In the genomic region with DNA sequence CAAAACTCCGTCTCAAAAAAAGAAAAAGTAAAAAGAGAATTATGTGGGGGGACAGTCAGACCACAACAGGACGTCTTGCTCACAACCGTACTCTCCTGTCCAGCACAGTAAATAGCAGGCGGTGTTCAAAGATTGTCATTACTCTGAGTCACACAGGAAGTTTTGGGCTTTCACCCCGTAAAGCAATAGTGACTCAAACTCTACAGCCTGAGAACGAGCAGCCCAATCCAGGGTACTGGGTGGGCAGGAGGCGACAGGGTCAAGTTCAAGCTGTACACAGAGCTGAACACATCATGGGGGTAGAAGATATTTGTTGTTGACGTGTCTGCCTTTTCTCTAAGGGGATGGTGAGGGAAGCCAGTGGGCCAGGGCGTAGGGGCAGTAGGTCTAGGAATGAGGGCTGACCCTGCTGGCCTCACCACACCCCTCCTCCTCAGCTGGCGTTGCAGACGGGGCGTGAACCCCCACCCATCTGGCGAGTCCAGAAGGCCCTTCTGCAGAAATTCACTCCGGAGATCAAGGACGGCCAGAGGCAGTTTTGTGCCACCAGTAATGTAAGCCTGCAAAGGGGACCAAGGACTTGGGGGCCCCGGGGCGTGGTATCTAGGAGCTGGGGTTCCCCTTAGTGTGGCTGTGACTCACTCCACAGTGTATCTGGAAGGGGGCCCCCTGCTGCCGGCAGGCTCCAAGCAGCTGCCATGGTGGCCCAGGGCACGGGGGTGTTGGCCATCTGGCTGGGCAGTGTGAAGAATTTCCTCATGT, we compare ENCODE assay signal across 12 cellular contexts. TPM values are rescaled to one million over a fixed set of nuclear protein-coding genes. Genes with fewer than 3 reads are reported as not detected.
DNase-seq lines count a peak whose midpoint lies in the region; ATAC-seq and TF ChIP-seq lines count a peak whose summit lies in the region.
"Had no signal": no experiment of that assay in that cellular context is flagged by ENCODE, and none has a peak within 500 bp of the region (broad histone marks: within the 10 kb centered on the region; RNA-seq: fewer than 3 reads in every experiment).

No MANE protein-coding gene starts in this region.

- peaks cover 52% of the 10 kb centered on the region for H3K36me3 Mint-ChIP-seq in activated CD4-positive, alpha-beta T cell treated with anti-CD3 and anti-CD28 coated beads, Interleukin-2, amount 10 ng/mL, durations not matched to agents 24 days and 14 days (ENCODE audit: low read depth)

- H3K9me3 Mint-ChIP-seq in activated CD4-positive, alpha-beta T cell treated with anti-CD3 and anti-CD28 coated beads, Interleukin-2, amount 10 ng/mL, durations not matched to agents 24 days and 14 days, result no peaks in the 10 kb centered on the region
- H3K9me3 Mint-ChIP-seq: nephron had no signal

- peaks cover 9% of the 10 kb centered on the region for H3K4me1 Mint-ChIP-seq in activated CD4-positive, alpha-beta T cell treated with anti-CD3 and anti-CD28 coated beads, Interleukin-2, amount 10 ng/mL, durations not matched to agents 24 days and 14 days
- H3K4me1 Mint-ChIP-seq: nephron had no signal

- peak overlapping the region; percentile 55 for H3K27ac Mint-ChIP-seq in activated CD4-positive, alpha-beta T cell treated with anti-CD3 and anti-CD28 coated beads, Interleukin-2, amount 10 ng/mL, durations not matched to agents 24 days and 14 days

- DNase-seq in activated CD4-positive, alpha-beta T cell treated with anti-CD3 and anti-CD28 coated beads, Interleukin-2, amount 10 ng/mL, durations not matched to agents 24 days and 14 days, result no peak
- DNase-seq in activated CD4-positive, alpha-beta T cell treated with anti-CD3 and anti-CD28 coated beads for 1 hour, result no peak
- peak; percentile 22 to 42 for DNase-seq in stimulated activated CD8-positive, alpha-beta memory T cell treated with anti-CD3 and anti-CD28 coated beads, Interleukin-15, amount 100 ng/mL, for 48 hours (ENCODE audit: low read depth in 2 of 2)
- no peak for DNase-seq in DMS 273 treated with DMSO at 0.1 percent for 48 hours (lab: John Stamatoyannopoulos, UW)
- DNase-seq: aorta, transverse colon had no signal

- intact Hi-C loops in activated CD4-positive, alpha-beta T cell treated with anti-CD3 and anti-CD28 coated beads, Interleukin-2, amount 10 ng/mL, durations not matched to agents 24 days and 14 days (cut with micrococcal nuclease), result no loop called here

- peak; percentile 70 for ATAC-seq in SK-N-SH treated with all-trans-retinoic acid at 6 μM for 48 hours
- ATAC-seq in esophagus mucosa, result peak; percentile 63
- no peak for ATAC-seq in GM21825 (IDR thresholded peaks at IDR 0.05; ENCODE audit: unreplicated experiment)
- ATAC-seq in HG02623 (IDR thresholded peaks at IDR 0.05; ENCODE audit: unreplicated experiment), result no peak

- H3K27me3 Mint-ChIP-seq in activated CD4-positive, alpha-beta T cell treated with anti-CD3 and anti-CD28 coated beads, Interleukin-2, amount 10 ng/mL, durations not matched to agents 24 days and 14 days, result no peaks in the 10 kb centered on the region

- no peak overlapping the region for H3K4me3 Mint-ChIP-seq in activated CD4-positive, alpha-beta T cell treated with anti-CD3 and anti-CD28 coated beads, Interleukin-2, amount 10 ng/mL, durations not matched to agents 24 days and 14 days
- H3K4me3 Mint-ChIP-seq: nephron had no signal

TF ChIP-seq in SK-N-SH treated with all-trans-retinoic acid at 6 μM for 48 hours, 23 proteins besides CTCF, POLR2A, EP300 and RAD21:
- no peak for TF ChIP-seq ZNF565 (CRISPR knock-in tag; conservative IDR thresholded peaks at IDR 0.05; ENCODE audit: low read depth)
- TF ChIP-seq TCF4 (CRISPR knock-in tag; IDR thresholded peaks at IDR 0.05; ENCODE audit: borderline replicate concordance), result no peak
- no peak for TF ChIP-seq PPARA (CRISPR knock-in tag; IDR thresholded peaks at IDR 0.05; ENCODE audit: borderline replicate concordance)
- TF ChIP-seq SNAI2 (CRISPR knock-in tag; IDR thresholded peaks at IDR 0.05), result no peak
- TF ChIP-seq GLIS3 (CRISPR knock-in tag; IDR thresholded peaks at IDR 0.05), result no peak
- TF ChIP-seq OSR1 (CRISPR knock-in tag; IDR thresholded peaks at IDR 0.05), result no peak
- TF ChIP-seq TOX (CRISPR knock-in tag; IDR thresholded peaks at IDR 0.05; ENCODE audit: borderline replicate concordance), result no peak
- TF ChIP-seq BACH2 (CRISPR knock-in tag; IDR thresholded peaks at IDR 0.05; ENCODE audit: borderline replicate concordance), result no peak
- TF ChIP-seq ISL1 (CRISPR knock-in tag; IDR thresholded peaks at IDR 0.05), result no peak
- TF ChIP-seq CSDC2 (CRISPR knock-in tag; IDR thresholded peaks at IDR 0.05), result no peak

RNA-seq across cellular contexts. Expression of a gene that starts 23.3 kb away (rescaled TPM):
- 31.1 and 32.7 TPM in 2 replicates for total RNA-seq in activated CD4-positive, alpha-beta T cell treated with anti-CD3 and anti-CD28 coated beads, Interleukin-2, amount 10 ng/mL, durations not matched to agents 24 days and 14 days
- total RNA-seq in esophagus mucosa, result 11.7 TPM

RNA-seq across cellular contexts. Expression of a gene that starts 25.7 kb away (rescaled TPM):
- total RNA-seq in activated CD4-positive, alpha-beta T cell treated with anti-CD3 and anti-CD28 coated beads, Interleukin-2, amount 10 ng/mL, durations not matched to agents 24 days and 14 days, result 4.1 and 5.0 TPM in 2 replicates
- 16.4 TPM for total RNA-seq in esophagus mucosa

RNA-seq across cellular contexts. Expression of a gene that starts 27.7 kb away (rescaled TPM):
- 75.0 and 84.9 TPM in 2 replicates for total RNA-seq in activated CD4-positive, alpha-beta T cell treated with anti-CD3 and anti-CD28 coated beads, Interleukin-2, amount 10 ng/mL, durations not matched to agents 24 days and 14 days
- 31.0 TPM for total RNA-seq in esophagus mucosa

RNA-seq across cellular contexts. Expression of a gene that starts 33.2 kb away (rescaled TPM):
- total RNA-seq in activated CD4-positive, alpha-beta T cell treated with anti-CD3 and anti-CD28 coated beads, Interleukin-2, amount 10 ng/mL, durations not matched to agents 24 days and 14 days, result 0.56 and 1.0 TPM in 2 replicates
- total RNA-seq in esophagus mucosa, result 13.2 TPM
- total RNA-seq: NCI-H460 had no signal

RNA-seq across cellular contexts. Expression of a gene that starts 33.9 kb away (rescaled TPM):
- 66.1 and 68.5 TPM in 2 replicates for total RNA-seq in activated CD4-positive, alpha-beta T cell treated with anti-CD3 and anti-CD28 coated beads, Interleukin-2, amount 10 ng/mL, durations not matched to agents 24 days and 14 days
- total RNA-seq in esophagus mucosa, result 38.6 TPM

Comparison
In these comparisons a context has a peak if more than half of its experiments do, and no peak if none do; other contexts are left out.
1. DNase-seq: peak in stimulated activated CD8-positive, alpha-beta memory T cell treated with anti-CD3 and anti-CD28 coated beads, Interleukin-15, amount 100 ng/mL, for 48 hours (2 of 2); none in activated CD4-positive, alpha-beta T cell treated with anti-CD3 and anti-CD28 coated beads, Interleukin-2, amount 10 ng/mL, durations not matched to agents 24 days and 14 days (single experiment), activated CD4-positive, alpha-beta T cell treated with anti-CD3 and anti-CD28 coated beads for 1 hour (single experiment) and DMS 273 treated with DMSO at 0.1 percent for 48 hours (single experiment).
2. ATAC-seq: peak in SK-N-SH treated with all-trans-retinoic acid at 6 μM for 48 hours (single experiment) and esophagus mucosa (single experiment); none in GM21825 (single experiment) and HG02623 (single experiment).